ENCODE assay signal across 14 cellular contexts in the genomic region with DNA sequence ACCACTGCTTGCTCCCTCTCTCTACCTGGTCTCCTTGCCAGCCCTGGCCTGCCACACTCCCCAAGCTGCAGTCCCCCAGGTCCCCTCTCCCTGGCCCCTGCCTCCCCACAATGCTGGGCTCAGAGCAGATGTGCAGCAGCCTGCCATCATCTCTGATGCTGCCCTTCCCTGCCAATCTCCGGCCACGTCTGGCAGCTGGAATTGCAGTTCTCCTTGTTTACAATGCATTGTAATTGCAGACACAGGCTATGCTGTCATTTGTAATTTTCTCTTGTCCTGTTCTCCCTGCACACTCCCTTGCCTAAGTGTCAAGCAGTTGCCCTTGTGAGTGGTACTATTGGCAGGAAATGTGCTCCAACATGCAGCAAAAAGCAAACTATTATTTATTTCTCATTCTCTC.
"Had no signal": no experiment of that assay in that cellular context is flagged by ENCODE, and none has a peak within 500 bp of the region (broad histone marks: within the 10 kb centered on the region; RNA-seq: fewer than 3 reads in every experiment).

No MANE protein-coding gene starts in this region.

- DNase-seq: activated CD4-positive, alpha-beta T cell treated with anti-CD3 and anti-CD28 coated beads, Interleukin-2, amount 10 ng/mL, durations not matched to agents 7 days and 5 days; activated CD8-positive, alpha-beta memory T cell treated with anti-CD3 and anti-CD28 coated beads for 24 hours; activated gamma-delta T cell treated with Interleukin-2 at 50 U/mL for 16 hours; amniotic stem cell; body of pancreas; cerebellar nuclear complex; effector memory CD8-positive, alpha-beta T cell; foreskin melanocyte; mammary epithelial cell; mucosa of descending colon; naive thymus-derived CD4-positive, alpha-beta T cell; stimulated activated CD4-positive, alpha-beta T cell treated with anti-CD3 and anti-CD28 coated beads, Interleukin-1b, Interleukin-23, amount 100 ng/mL, for 48 hours; stomach; thyroid gland had no signal

- H3K27ac ChIP-seq: body of pancreas, stomach, thyroid gland had no signal
